Comparison of ENCODE assay signal across 1 cellular context in the genomic region with DNA sequence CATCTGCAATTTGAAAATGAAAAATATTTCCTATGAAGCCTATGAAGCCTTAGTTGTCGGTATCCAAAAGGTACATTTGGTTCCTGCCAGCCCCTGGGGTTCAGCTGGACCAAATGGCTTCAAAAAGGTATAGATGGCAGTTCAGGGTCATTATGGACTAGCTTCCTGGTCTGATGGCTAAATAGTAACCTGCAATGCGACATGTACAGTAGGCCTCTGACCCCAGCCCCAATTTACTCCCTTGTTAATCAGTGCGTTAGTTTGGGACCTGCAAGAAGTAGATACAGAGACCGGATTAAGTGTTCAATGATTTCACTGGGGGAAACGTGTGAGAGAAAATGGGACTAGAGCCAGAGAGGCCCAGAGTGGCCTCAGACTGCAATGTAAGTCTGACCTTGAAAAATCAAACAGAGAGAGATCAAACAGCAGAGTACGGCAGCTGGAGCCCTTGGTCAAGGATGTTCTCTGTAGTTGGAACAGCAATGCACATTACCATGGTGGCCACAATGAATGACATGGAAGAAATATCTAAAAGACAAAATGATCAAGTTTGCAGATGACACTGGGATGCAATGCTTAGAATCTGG.
TF ChIP-seq lines count a peak whose summit lies in the region.

No MANE protein-coding gene starts in this region.

TF ChIP-seq in HepG2, 621 proteins besides CTCF, POLR2A, EP300 and RAD21 (continued from another document and continues in another):
- TF ChIP-seq, protein P1, sequence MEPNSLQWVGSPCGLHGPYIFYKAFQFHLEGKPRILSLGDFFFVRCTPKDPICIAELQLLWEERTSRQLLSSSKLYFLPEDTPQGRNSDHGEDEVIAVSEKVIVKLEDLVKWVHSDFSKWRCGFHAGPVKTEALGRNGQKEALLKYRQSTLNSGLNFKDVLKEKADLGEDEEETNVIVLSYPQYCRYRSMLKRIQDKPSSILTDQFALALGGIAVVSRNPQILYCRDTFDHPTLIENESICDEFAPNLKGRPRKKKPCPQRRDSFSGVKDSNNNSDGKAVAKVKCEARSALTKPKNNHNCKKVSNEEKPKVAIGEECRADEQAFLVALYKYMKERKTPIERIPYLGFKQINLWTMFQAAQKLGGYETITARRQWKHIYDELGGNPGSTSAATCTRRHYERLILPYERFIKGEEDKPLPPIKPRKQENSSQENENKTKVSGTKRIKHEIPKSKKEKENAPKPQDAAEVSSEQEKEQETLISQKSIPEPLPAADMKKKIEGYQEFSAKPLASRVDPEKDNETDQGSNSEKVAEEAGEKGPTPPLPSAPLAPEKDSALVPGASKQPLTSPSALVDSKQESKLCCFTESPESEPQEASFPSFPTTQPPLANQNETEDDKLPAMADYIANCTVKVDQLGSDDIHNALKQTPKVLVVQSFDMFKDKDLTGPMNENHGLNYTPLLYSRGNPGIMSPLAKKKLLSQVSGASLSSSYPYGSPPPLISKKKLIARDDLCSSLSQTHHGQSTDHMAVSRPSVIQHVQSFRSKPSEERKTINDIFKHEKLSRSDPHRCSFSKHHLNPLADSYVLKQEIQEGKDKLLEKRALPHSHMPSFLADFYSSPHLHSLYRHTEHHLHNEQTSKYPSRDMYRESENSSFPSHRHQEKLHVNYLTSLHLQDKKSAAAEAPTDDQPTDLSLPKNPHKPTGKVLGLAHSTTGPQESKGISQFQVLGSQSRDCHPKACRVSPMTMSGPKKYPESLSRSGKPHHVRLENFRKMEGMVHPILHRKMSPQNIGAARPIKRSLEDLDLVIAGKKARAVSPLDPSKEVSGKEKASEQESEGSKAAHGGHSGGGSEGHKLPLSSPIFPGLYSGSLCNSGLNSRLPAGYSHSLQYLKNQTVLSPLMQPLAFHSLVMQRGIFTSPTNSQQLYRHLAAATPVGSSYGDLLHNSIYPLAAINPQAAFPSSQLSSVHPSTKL (CRISPR knock-in tag; IDR thresholded peaks at IDR 0.05): peak; percentile 88
- TF ChIP-seq BRCA1 (CRISPR knock-in tag; IDR thresholded peaks at IDR 0.05) (no peak), ZNF777 (CRISPR knock-in tag; IDR thresholded peaks at IDR 0.05) (no peak), ZBTB21 (CRISPR knock-in tag; IDR thresholded peaks at IDR 0.05) (no peak), ZNF766 (CRISPR knock-in tag; IDR thresholded peaks at IDR 0.05; ENCODE audit: borderline replicate concordance) (no peak), MZF1 (CRISPR knock-in tag; IDR thresholded peaks at IDR 0.05; ENCODE audit: borderline replicate concordance) (no peak), RORA (CRISPR knock-in tag; IDR thresholded peaks at IDR 0.05) (no peak), ZNF891 (CRISPR knock-in tag; IDR thresholded peaks at IDR 0.05) (no peak), PHF21A (CRISPR knock-in tag; IDR thresholded peaks at IDR 0.05) (peak; percentile 61; the same call in 1 of the 2 replicates), ZNF205 (CRISPR knock-in tag; IDR thresholded peaks at IDR 0.05) (peak; percentile 35; the same call in 1 of the 2 replicates), MYC (CRISPR knock-in tag; IDR thresholded peaks at IDR 0.05; ENCODE audit: borderline replicate concordance) (no peak), CENPT (CRISPR knock-in tag; IDR thresholded peaks at IDR 0.05; ENCODE audit: low read depth) (no peak), ELF3 (CRISPR knock-in tag; IDR thresholded peaks at IDR 0.05) (peak; percentile 64), ZKSCAN8 (CRISPR knock-in tag; IDR thresholded peaks at IDR 0.05; ENCODE audit: borderline replicate concordance) (no peak), JUN (CRISPR knock-in tag; IDR thresholded peaks at IDR 0.05) (no peak), FOSL2 (CRISPR knock-in tag; IDR thresholded peaks at IDR 0.05) (peak; percentile 34; the same call in 1 of the 2 replicates), KLF13 (CRISPR knock-in tag; IDR thresholded peaks at IDR 0.05) (no peak), CENPX (CRISPR knock-in tag; IDR thresholded peaks at IDR 0.05) (no peak), SALL2 (CRISPR knock-in tag; IDR thresholded peaks at IDR 0.05) (no peak), TBP (CRISPR knock-in tag; IDR thresholded peaks at IDR 0.05) (no peak), ZNF232 (CRISPR knock-in tag; IDR thresholded peaks at IDR 0.05; ENCODE audit: borderline replicate concordance) (no peak), NFE2 (CRISPR knock-in tag; IDR thresholded peaks at IDR 0.05) (no peak), SMYD3 (CRISPR knock-in tag; IDR thresholded peaks at IDR 0.05) (no peak), NCOA5 (CRISPR knock-in tag; IDR thresholded peaks at IDR 0.05) (no peak), TBL1XR1 (IDR thresholded peaks at IDR 0.05; ENCODE audit: borderline replicate concordance, low read length, partially characterized antibody) (peak; percentile 55), MEIS1 (CRISPR knock-in tag; IDR thresholded peaks at IDR 0.05; ENCODE audit: borderline replicate concordance) (no peak), ZNF788 (CRISPR knock-in tag; IDR thresholded peaks at IDR 0.05; ENCODE audit: borderline replicate concordance) (0 out of 2 replicates have a peak, but pooled peaks have one; percentile 34), ZNF672 (CRISPR knock-in tag; IDR thresholded peaks at IDR 0.05) (no peak), ETV5 (CRISPR knock-in tag; IDR thresholded peaks at IDR 0.05; ENCODE audit: borderline replicate concordance) (peak; percentile 42; the same call in 1 of the 2 replicates), SMARCC2 (IDR thresholded peaks at IDR 0.05) (no peak), ZNF383 (CRISPR knock-in tag; IDR thresholded peaks at IDR 0.05; ENCODE audit: borderline replicate concordance) (no peak), SKI (IDR thresholded peaks at IDR 0.05; ENCODE audit: partially characterized antibody) (peak; percentile 71), ZNF329 (CRISPR knock-in tag; IDR thresholded peaks at IDR 0.05; ENCODE audit: low read depth) (no peak), HDAC2 (CRISPR knock-in tag; IDR thresholded peaks at IDR 0.05) (peak; percentile 75), ZNF253 (CRISPR knock-in tag; IDR thresholded peaks at IDR 0.05; ENCODE audit: borderline replicate concordance) (no peak), GABPB1 (CRISPR knock-in tag; IDR thresholded peaks at IDR 0.05) (no peak), DR1 (CRISPR knock-in tag; IDR thresholded peaks at IDR 0.05) (no peak), SP1 (IDR thresholded peaks at IDR 0.05) (no peak), SP1 (CRISPR knock-in tag; IDR thresholded peaks at IDR 0.05) (no peak), MXD4 (CRISPR knock-in tag; IDR thresholded peaks at IDR 0.05) (no peak), NCOR1 (IDR thresholded peaks at IDR 0.05; ENCODE audit: borderline replicate concordance, low read length) (peak; percentile 73; the same call in 1 of the 2 replicates), RARA (CRISPR knock-in tag; IDR thresholded peaks at IDR 0.05) (peak; percentile 83)
- TF ChIP-seq, protein P2, sequence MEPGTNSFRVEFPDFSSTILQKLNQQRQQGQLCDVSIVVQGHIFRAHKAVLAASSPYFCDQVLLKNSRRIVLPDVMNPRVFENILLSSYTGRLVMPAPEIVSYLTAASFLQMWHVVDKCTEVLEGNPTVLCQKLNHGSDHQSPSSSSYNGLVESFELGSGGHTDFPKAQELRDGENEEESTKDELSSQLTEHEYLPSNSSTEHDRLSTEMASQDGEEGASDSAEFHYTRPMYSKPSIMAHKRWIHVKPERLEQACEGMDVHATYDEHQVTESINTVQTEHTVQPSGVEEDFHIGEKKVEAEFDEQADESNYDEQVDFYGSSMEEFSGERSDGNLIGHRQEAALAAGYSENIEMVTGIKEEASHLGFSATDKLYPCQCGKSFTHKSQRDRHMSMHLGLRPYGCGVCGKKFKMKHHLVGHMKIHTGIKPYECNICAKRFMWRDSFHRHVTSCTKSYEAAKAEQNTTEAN (CRISPR knock-in tag; conservative IDR thresholded peaks at IDR 0.05): no peak
- TF ChIP-seq, protein P3, sequence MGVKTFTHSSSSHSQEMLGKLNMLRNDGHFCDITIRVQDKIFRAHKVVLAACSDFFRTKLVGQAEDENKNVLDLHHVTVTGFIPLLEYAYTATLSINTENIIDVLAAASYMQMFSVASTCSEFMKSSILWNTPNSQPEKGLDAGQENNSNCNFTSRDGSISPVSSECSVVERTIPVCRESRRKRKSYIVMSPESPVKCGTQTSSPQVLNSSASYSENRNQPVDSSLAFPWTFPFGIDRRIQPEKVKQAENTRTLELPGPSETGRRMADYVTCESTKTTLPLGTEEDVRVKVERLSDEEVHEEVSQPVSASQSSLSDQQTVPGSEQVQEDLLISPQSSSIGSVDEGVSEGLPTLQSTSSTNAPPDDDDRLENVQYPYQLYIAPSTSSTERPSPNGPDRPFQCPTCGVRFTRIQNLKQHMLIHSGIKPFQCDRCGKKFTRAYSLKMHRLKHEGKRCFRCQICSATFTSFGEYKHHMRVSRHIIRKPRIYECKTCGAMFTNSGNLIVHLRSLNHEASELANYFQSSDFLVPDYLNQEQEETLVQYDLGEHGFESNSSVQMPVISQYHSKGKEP (CRISPR knock-in tag; IDR thresholded peaks at IDR 0.05): no peak
- TF ChIP-seq, protein P4, sequence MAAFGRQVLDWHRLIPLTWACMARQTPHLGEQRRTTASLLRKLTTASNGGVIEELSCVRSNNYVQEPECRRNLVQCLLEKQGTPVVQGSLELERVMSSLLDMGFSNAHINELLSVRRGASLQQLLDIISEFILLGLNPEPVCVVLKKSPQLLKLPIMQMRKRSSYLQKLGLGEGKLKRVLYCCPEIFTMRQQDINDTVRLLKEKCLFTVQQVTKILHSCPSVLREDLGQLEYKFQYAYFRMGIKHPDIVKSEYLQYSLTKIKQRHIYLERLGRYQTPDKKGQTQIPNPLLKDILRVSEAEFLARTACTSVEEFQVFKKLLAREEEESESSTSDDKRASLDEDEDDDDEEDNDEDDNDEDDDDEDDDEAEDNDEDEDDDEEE (CRISPR knock-in tag; IDR thresholded peaks at IDR 0.05): no peak
- TF ChIP-seq, protein P5, sequence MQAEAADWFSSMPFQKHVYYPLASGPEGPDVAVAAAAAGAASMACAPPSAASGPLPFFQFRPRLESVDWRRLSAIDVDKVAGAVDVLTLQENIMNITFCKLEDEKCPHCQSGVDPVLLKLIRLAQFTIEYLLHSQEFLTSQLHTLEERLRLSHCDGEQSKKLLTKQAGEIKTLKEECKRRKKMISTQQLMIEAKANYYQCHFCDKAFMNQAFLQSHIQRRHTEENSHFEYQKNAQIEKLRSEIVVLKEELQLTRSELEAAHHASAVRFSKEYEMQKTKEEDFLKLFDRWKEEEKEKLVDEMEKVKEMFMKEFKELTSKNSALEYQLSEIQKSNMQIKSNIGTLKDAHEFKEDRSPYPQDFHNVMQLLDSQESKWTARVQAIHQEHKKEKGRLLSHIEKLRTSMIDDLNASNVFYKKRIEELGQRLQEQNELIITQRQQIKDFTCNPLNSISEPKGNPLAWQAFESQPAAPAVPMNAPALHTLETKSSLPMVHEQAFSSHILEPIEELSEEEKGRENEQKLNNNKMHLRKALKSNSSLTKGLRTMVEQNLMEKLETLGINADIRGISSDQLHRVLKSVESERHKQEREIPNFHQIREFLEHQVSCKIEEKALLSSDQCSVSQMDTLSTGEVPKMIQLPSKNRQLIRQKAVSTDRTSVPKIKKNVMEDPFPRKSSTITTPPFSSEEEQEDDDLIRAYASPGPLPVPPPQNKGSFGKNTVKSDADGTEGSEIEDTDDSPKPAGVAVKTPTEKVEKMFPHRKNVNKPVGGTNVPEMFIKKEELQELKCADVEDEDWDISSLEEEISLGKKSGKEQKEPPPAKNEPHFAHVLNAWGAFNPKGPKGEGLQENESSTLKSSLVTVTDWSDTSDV (CRISPR knock-in tag; IDR thresholded peaks at IDR 0.05): no peak
- TF ChIP-seq, protein P6, sequence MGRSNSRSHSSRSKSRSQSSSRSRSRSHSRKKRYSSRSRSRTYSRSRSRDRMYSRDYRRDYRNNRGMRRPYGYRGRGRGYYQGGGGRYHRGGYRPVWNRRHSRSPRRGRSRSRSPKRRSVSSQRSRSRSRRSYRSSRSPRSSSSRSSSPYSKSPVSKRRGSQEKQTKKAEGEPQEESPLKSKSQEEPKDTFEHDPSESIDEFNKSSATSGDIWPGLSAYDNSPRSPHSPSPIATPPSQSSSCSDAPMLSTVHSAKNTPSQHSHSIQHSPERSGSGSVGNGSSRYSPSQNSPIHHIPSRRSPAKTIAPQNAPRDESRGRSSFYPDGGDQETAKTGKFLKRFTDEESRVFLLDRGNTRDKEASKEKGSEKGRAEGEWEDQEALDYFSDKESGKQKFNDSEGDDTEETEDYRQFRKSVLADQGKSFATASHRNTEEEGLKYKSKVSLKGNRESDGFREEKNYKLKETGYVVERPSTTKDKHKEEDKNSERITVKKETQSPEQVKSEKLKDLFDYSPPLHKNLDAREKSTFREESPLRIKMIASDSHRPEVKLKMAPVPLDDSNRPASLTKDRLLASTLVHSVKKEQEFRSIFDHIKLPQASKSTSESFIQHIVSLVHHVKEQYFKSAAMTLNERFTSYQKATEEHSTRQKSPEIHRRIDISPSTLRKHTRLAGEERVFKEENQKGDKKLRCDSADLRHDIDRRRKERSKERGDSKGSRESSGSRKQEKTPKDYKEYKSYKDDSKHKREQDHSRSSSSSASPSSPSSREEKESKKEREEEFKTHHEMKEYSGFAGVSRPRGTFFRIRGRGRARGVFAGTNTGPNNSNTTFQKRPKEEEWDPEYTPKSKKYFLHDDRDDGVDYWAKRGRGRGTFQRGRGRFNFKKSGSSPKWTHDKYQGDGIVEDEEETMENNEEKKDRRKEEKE (IDR thresholded peaks at IDR 0.05): no peak
- TF ChIP-seq, protein P7, sequence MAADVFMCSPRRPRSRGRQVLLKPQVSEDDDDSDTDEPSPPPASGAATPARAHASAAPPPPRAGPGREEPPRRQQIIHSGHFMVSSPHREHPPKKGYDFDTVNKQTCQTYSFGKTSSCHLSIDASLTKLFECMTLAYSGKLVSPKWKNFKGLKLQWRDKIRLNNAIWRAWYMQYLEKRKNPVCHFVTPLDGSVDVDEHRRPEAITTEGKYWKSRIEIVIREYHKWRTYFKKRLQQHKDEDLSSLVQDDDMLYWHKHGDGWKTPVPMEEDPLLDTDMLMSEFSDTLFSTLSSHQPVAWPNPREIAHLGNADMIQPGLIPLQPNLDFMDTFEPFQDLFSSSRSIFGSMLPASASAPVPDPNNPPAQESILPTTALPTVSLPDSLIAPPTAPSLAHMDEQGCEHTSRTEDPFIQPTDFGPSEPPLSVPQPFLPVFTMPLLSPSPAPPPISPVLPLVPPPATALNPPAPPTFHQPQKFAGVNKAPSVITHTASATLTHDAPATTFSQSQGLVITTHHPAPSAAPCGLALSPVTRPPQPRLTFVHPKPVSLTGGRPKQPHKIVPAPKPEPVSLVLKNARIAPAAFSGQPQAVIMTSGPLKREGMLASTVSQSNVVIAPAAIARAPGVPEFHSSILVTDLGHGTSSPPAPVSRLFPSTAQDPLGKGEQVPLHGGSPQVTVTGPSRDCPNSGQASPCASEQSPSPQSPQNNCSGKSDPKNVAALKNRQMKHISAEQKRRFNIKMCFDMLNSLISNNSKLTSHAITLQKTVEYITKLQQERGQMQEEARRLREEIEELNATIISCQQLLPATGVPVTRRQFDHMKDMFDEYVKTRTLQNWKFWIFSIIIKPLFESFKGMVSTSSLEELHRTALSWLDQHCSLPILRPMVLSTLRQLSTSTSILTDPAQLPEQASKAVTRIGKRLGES (CRISPR knock-in tag; IDR thresholded peaks at IDR 0.05; ENCODE audit: borderline replicate concordance): no peak
